In genomic region chr6:32971581-32972352, GRCh38 we compare ENCODE assay signal across 1 cellular context.
TF ChIP-seq lines count a peak whose summit lies in the region.

No MANE protein-coding gene starts in this region.

TF ChIP-seq in K562, 482 proteins besides CTCF, POLR2A, EP300 and RAD21 (continued from another document):
- TF ChIP-seq ATF2 (CRISPR knock-in tag; IDR thresholded peaks at IDR 0.05) (peak; percentile 98), RBM14 (IDR thresholded peaks at IDR 0.05; ENCODE audit: borderline replicate concordance, insufficient read depth, low read depth, low read length) (no peak; the same call in 1 of the 2 replicates), LEF1 (IDR thresholded peaks at IDR 0.05) (peak; percentile 13; the same call in 1 of the 2 replicates), CREB3 (tag; conservative IDR thresholded peaks at IDR 0.05; ENCODE audit: low read depth) (peak; percentile 85), SMAD4 (CRISPR knock-in tag; conservative IDR thresholded peaks at IDR 0.05) (peak; percentile 52; the same call in 1 of the 2 replicates), SLC30A9 (CRISPR knock-in tag; IDR thresholded peaks at IDR 0.05) (no peak; the same call in 1 of the 2 replicates), RFX5 (IDR thresholded peaks at IDR 0.05; ENCODE audit: low read depth, low read length) (peak; percentile 95), ZNF780A (CRISPR knock-in tag; IDR thresholded peaks at IDR 0.05) (peak; percentile 64; the same call in 1 of the 2 replicates), REST (CRISPR knock-in tag; IDR thresholded peaks at IDR 0.05; ENCODE audit: low read depth) (peak; percentile 29; the same call in 1 of the 2 replicates), SMARCE1 (IDR thresholded peaks at IDR 0.05) (peak; percentile 59; the same call in 1 of the 2 replicates), ZNF253 (CRISPR knock-in tag; conservative IDR thresholded peaks at IDR 0.05) (peak; percentile 66; the same call in 1 of the 2 replicates), NR3C1 (CRISPR knock-in tag; IDR thresholded peaks at IDR 0.05) (no peak), NONO (IDR thresholded peaks at IDR 0.05; ENCODE audit: low read depth in 2 of 2, low read length in 1 of 2) (peak in 1 of 2 experiments; percentile 97; a peak in 2 of 4 replicates)
